Comparison of ENCODE assay signal across 15 cellular contexts in genomic region chr2:230360028-230360427, GRCh38.
"Had no signal": no experiment of that assay in that cellular context is flagged by ENCODE, and none has a peak within 500 bp of the region (broad histone marks: within the 10 kb centered on the region; RNA-seq: fewer than 3 reads in every experiment).

No MANE protein-coding gene starts in this region.

- H3K27ac Mint-ChIP-seq: neural progenitor cell had no signal

- H3K27ac ChIP-seq: neural progenitor cell, sigmoid colon, upper lobe of left lung, WERI-Rb-1 had no signal

- DNase-seq: activated CD4-positive, alpha-beta T cell treated with anti-CD3 and anti-CD28 coated beads for 1 hour; activated CD4-positive, alpha-beta T cell treated with anti-CD3 and anti-CD28 coated beads, Interleukin-2, amount 50 U/mL, for 1 hour; activated CD8-positive, alpha-beta T cell treated with anti-CD3 and anti-CD28 coated beads, Interleukin-2, amount 10 ng/mL, durations not matched to agents 7 days and 5 days; amygdala; foreskin fibroblast; left colon; mesenchymal stem cell; mucosa of descending colon; sigmoid colon; stimulated activated CD4-positive, alpha-beta T cell treated with anti-CD3 and anti-CD28 coated beads, Interleukin-15, amount 100 ng/mL, for 24 hours; WERI-Rb-1 had no signal

- H3K36me3 ChIP-seq: neural progenitor cell, WERI-Rb-1 had no signal

- ATAC-seq: activated CD8-positive, alpha-beta T cell treated with anti-CD3 and anti-CD28 coated beads, Interleukin-2, amount 10 ng/mL, durations not matched to agents 7 days and 5 days; left colon; mucosa of descending colon; stimulated activated memory B cell treated with anti-CD40 and anti-IgM and Interleukin-4, amounts not matched to agents 10 μg/mL and 1 μg/mL and 100 μg/mL, for 72 hours had no signal

- H3K9me3 Mint-ChIP-seq: stimulated activated memory B cell treated with anti-CD40 and anti-IgM and Interleukin-4, amounts not matched to agents 10 μg/mL and 1 μg/mL and 100 μg/mL, for 72 hours had no signal

- H3K4me3 ChIP-seq: mucosa of descending colon, neural progenitor cell, sigmoid colon, smooth muscle cell, upper lobe of left lung had no signal

- H3K9ac ChIP-seq: neural progenitor cell had no signal

- H2AFZ ChIP-seq: neural progenitor cell had no signal

- H3K4me1 Mint-ChIP-seq: neural progenitor cell had no signal

- H3K9me3 ChIP-seq: mucosa of descending colon, upper lobe of left lung had no signal

- H3K36me3 Mint-ChIP-seq: neural progenitor cell had no signal

- H3K4me1 ChIP-seq: neural progenitor cell, sigmoid colon, upper lobe of left lung had no signal

- H3K4me2 ChIP-seq: neural progenitor cell, smooth muscle cell had no signal

- H3K4me3 Mint-ChIP-seq: activated CD8-positive, alpha-beta T cell treated with anti-CD3 and anti-CD28 coated beads, Interleukin-2, amount 10 ng/mL, durations not matched to agents 7 days and 5 days; neural progenitor cell; stimulated activated memory B cell treated with anti-CD40 and anti-IgM and Interleukin-4, amounts not matched to agents 10 μg/mL and 1 μg/mL and 100 μg/mL, for 72 hours had no signal

- H3K27me3 ChIP-seq: neural progenitor cell, sigmoid colon, upper lobe of left lung had no signal

- H3K27me3 Mint-ChIP-seq: stimulated activated memory B cell treated with anti-CD40 and anti-IgM and Interleukin-4, amounts not matched to agents 10 μg/mL and 1 μg/mL and 100 μg/mL, for 72 hours had no signal
